In genomic region chr19:5680083-5680436, GRCh38 we compare ENCODE assay signal across 8 cellular contexts. TPM values are rescaled to one million over a fixed set of nuclear protein-coding genes. Genes with fewer than 3 reads are reported as not detected.
DNase-seq lines count a peak whose midpoint lies in the region; ATAC-seq lines count a peak whose summit lies in the region.

No MANE protein-coding gene starts in this region.

- no peaks in the 10 kb centered on the region for H3K9me3 ChIP-seq in iPS DF 6.9 (ENCODE audit: control insufficient read depth, insufficient read depth, low read length)

- peak overlapping the region; percentile 95 for H3K4me3 Mint-ChIP-seq in activated CD8-positive, alpha-beta memory T cell treated with anti-CD3 and anti-CD28 coated beads, Interleukin-2, amount 10 ng/mL, durations not matched to agents 7 days and 5 days
- H3K4me3 Mint-ChIP-seq in activated naive CD8-positive, alpha-beta T cell treated with anti-CD3 and anti-CD28 coated beads for 36 hours: peak overlapping the region; percentile 98

- H3K27ac Mint-ChIP-seq in activated CD8-positive, alpha-beta memory T cell treated with anti-CD3 and anti-CD28 coated beads, Interleukin-2, amount 10 ng/mL, durations not matched to agents 7 days and 5 days: peak overlapping the region; percentile 95
- H3K27ac Mint-ChIP-seq in activated naive CD8-positive, alpha-beta T cell treated with anti-CD3 and anti-CD28 coated beads for 36 hours: peak overlapping the region; percentile 94

- H3K4me3 ChIP-seq in iPS DF 6.9 (ENCODE audit: low read length) (peak overlapping the region; percentile 64; the same call in 1 of the 2 replicates), skeletal muscle cell (ENCODE audit: low read depth, low read length) (peak overlapping the region; percentile 99)

- WGBS in iPS DF 6.9 (ENCODE audit: insufficient coverage, insufficient read length): no CpG with 5 or more reads among the region's 23 CpGs

- H3K36me3 Mint-ChIP-seq in activated CD8-positive, alpha-beta memory T cell treated with anti-CD3 and anti-CD28 coated beads, Interleukin-2, amount 10 ng/mL, durations not matched to agents 7 days and 5 days: peaks cover 1% of the 10 kb centered on the region
- peaks cover 7% of the 10 kb centered on the region for H3K36me3 Mint-ChIP-seq in activated naive CD8-positive, alpha-beta T cell treated with anti-CD3 and anti-CD28 coated beads for 36 hours

- H3K36me3 ChIP-seq in iPS DF 6.9 (ENCODE audit: control insufficient read depth, insufficient read depth, low read length): no peaks in the 10 kb centered on the region

- CTCF ChIA-PET in activated CD8-positive, alpha-beta memory T cell treated with anti-CD3 and anti-CD28 coated beads, Interleukin-2, amount 10 ng/mL, durations not matched to agents 7 days and 5 days (lab: Charles Lee): interaction anchor here (1.4 to 2.3 kb wide), 3 partner anchors 10 to 41 kb away, joined by 3 to 12 read pairs (median 4); partner anchors contain the start of gene RPL36

- no peaks in the 10 kb centered on the region for H3K9me3 Mint-ChIP-seq in activated CD8-positive, alpha-beta memory T cell treated with anti-CD3 and anti-CD28 coated beads, Interleukin-2, amount 10 ng/mL, durations not matched to agents 7 days and 5 days (ENCODE audit: low read depth)
- H3K9me3 Mint-ChIP-seq in activated naive CD8-positive, alpha-beta T cell treated with anti-CD3 and anti-CD28 coated beads for 36 hours: no peaks in the 10 kb centered on the region

- no peaks in the 10 kb centered on the region; the same call in 1 of the 2 replicates for H3K4me1 ChIP-seq in iPS DF 6.9 (ENCODE audit: control insufficient read depth, insufficient read depth, low read length)

- H3K27me3 Mint-ChIP-seq in activated CD8-positive, alpha-beta memory T cell treated with anti-CD3 and anti-CD28 coated beads, Interleukin-2, amount 10 ng/mL, durations not matched to agents 7 days and 5 days: no peaks in the 10 kb centered on the region
- no peaks in the 10 kb centered on the region for H3K27me3 Mint-ChIP-seq in activated naive CD8-positive, alpha-beta T cell treated with anti-CD3 and anti-CD28 coated beads for 36 hours

- no peaks in the 10 kb centered on the region for H3K27me3 ChIP-seq in iPS DF 6.9 (ENCODE audit: control insufficient read depth, insufficient read depth, low read length)

- no peak overlapping the region for H3K27ac ChIP-seq in iPS DF 6.9 (ENCODE audit: low read length)

- no peak for ATAC-seq in activated CD8-positive, alpha-beta memory T cell treated with anti-CD3 and anti-CD28 coated beads, Interleukin-2, amount 10 ng/mL, durations not matched to agents 7 days and 5 days
- ATAC-seq in HG02885 (IDR thresholded peaks at IDR 0.05; ENCODE audit: poor library complexity, unreplicated experiment): no peak

- no peak for DNase-seq in activated CD8-positive, alpha-beta memory T cell treated with anti-CD3 and anti-CD28 coated beads, Interleukin-2, amount 10 ng/mL, durations not matched to agents 7 days and 5 days
- no peak for DNase-seq in activated CD8-positive, alpha-beta memory T cell treated with anti-CD3 and anti-CD28 coated beads, Interleukin-2, amount 50 U/mL, for 48 hours
- DNase-seq in activated naive CD8-positive, alpha-beta T cell treated with anti-CD3 and anti-CD28 coated beads for 36 hours: no peak
- DNase-seq in iPS DF 6.9 (ENCODE audit: low read depth, low spot score) (no peak), skeletal muscle cell (ENCODE audit: low read depth) (no peak), ureter (ENCODE audit: low spot score) (no peak), NCI-H2081 treated with DMSO at 0.1 percent for 48 hours (lab: John Stamatoyannopoulos, UW) (no peak)

- peaks cover 18% of the 10 kb centered on the region for H3K4me1 Mint-ChIP-seq in activated CD8-positive, alpha-beta memory T cell treated with anti-CD3 and anti-CD28 coated beads, Interleukin-2, amount 10 ng/mL, durations not matched to agents 7 days and 5 days
- peaks cover 13% of the 10 kb centered on the region for H3K4me1 Mint-ChIP-seq in activated naive CD8-positive, alpha-beta T cell treated with anti-CD3 and anti-CD28 coated beads for 36 hours

RNA-seq across cellular contexts. Expression of gene MICOS13, which starts 0.3 kb away (rescaled TPM):
- 10 to 100 TPM; 49.1 to 49.7 TPM for total RNA-seq in activated CD8-positive, alpha-beta memory T cell treated with anti-CD3 and anti-CD28 coated beads, Interleukin-2, amount 10 ng/mL, durations not matched to agents 7 days and 5 days
- 10 to 100 TPM; 44.6 to 53.5 TPM for total RNA-seq in activated naive CD8-positive, alpha-beta T cell treated with anti-CD3 and anti-CD28 coated beads for 36 hours
- total RNA-seq in ureter: 68.4 TPM

RNA-seq across cellular contexts. Expression of gene HSD11B1L, which starts 0.8 kb away (rescaled TPM):
- total RNA-seq in activated CD8-positive, alpha-beta memory T cell treated with anti-CD3 and anti-CD28 coated beads, Interleukin-2, amount 10 ng/mL, durations not matched to agents 7 days and 5 days: 1 to 10 TPM; 1.0 to 2.4 TPM
- 1 to 10 TPM; 1.5 to 3.2 TPM for total RNA-seq in activated naive CD8-positive, alpha-beta T cell treated with anti-CD3 and anti-CD28 coated beads for 36 hours
- 2.8 TPM for total RNA-seq in ureter

RNA-seq across cellular contexts. Expression of gene RPL36, which starts 10.0 kb away (rescaled TPM):
- total RNA-seq in activated CD8-positive, alpha-beta memory T cell treated with anti-CD3 and anti-CD28 coated beads, Interleukin-2, amount 10 ng/mL, durations not matched to agents 7 days and 5 days: 1,000 to 10,000 TPM in 1 of 2 experiments, 100 to 1,000 TPM in 1; 976 to 1,078 TPM
- total RNA-seq in activated naive CD8-positive, alpha-beta T cell treated with anti-CD3 and anti-CD28 coated beads for 36 hours: 1,000 to 10,000 TPM; 1,649 to 1,711 TPM
- 962 TPM for total RNA-seq in ureter

RNA-seq across cellular contexts. Expression of gene LONP1, which starts 39.9 kb away (rescaled TPM):
- 100 to 1,000 TPM; 134 to 141 TPM for total RNA-seq in activated CD8-positive, alpha-beta memory T cell treated with anti-CD3 and anti-CD28 coated beads, Interleukin-2, amount 10 ng/mL, durations not matched to agents 7 days and 5 days
- total RNA-seq in activated naive CD8-positive, alpha-beta T cell treated with anti-CD3 and anti-CD28 coated beads for 36 hours: 100 to 1,000 TPM; 277 to 287 TPM
- 61.3 TPM for total RNA-seq in ureter

RNA-seq across cellular contexts. Expression of gene CATSPERD, which starts 40.4 kb away (rescaled TPM):
- not detected for total RNA-seq in activated CD8-positive, alpha-beta memory T cell treated with anti-CD3 and anti-CD28 coated beads, Interleukin-2, amount 10 ng/mL, durations not matched to agents 7 days and 5 days
- not detected for total RNA-seq in activated naive CD8-positive, alpha-beta T cell treated with anti-CD3 and anti-CD28 coated beads for 36 hours
- total RNA-seq in ureter: not detected
